In genomic region chr5:23523031-23523430, GRCh38 we compare ENCODE assay signal across 40 cellular contexts. TPM values are rescaled to one million over a fixed set of nuclear protein-coding genes. Genes with fewer than 3 reads are reported as not detected.
"Had no signal": no experiment of that assay in that cellular context is flagged by ENCODE, and none has a peak within 500 bp of the region (broad histone marks: within the 10 kb centered on the region; RNA-seq: fewer than 3 reads in every experiment).

No MANE protein-coding gene starts in this region.

- DNase-seq: activated effector memory CD4-positive, alpha-beta T cell treated with anti-CD3 and anti-CD28 coated beads, Interleukin-2, amount 50 U/mL, for 16 hours; activated effector memory CD4-positive, alpha-beta T cell treated with Interleukin-2 at 50 U/mL for 16 hours; activated gamma-delta T cell; activated gamma-delta T cell treated with Interleukin-2 at 50 U/mL for 16 hours; activated naive CD4-positive, alpha-beta T cell; activated naive CD4-positive, alpha-beta T cell treated with anti-CD3 and anti-CD28 coated beads for 36 hours; activated naive CD4-positive, alpha-beta T cell treated with anti-CD3 and anti-CD28 coated beads, Interleukin-2, amount 10 ng/mL, durations not matched to agents 7 days and 5 days; activated naive CD4-positive, alpha-beta T cell treated with anti-CD3 and anti-CD28 coated beads, Interleukin-2, amount 50 U/mL, for 16 hours; activated naive CD4-positive, alpha-beta T cell treated with Interleukin-2 at 50 U/mL for 16 hours; activated naive CD8-positive, alpha-beta T cell treated with anti-CD3 and anti-CD28 coated beads for 36 hours; activated naive CD8-positive, alpha-beta T cell treated with anti-CD3 and anti-CD28 coated beads, Interleukin-2, amount 10 ng/mL, durations not matched to agents 7 days and 5 days; activated naive CD8-positive, alpha-beta T cell treated with anti-CD3 and anti-CD28 coated beads, Interleukin-2, amount 50 U/mL, for 24 hours; activated T-cell treated with anti-CD3 and anti-CD28 coated beads, Interleukin-2, amount 50 U/mL, for 1 hour; activated T-cell treated with anti-CD3 and anti-CD28 coated beads, Interleukin-2, amount 50 U/mL, for 24 hours; activated T-cell treated with anti-CD3 and anti-CD28 coated beads, Interleukin-2, amount 50 U/mL, for 4 hours; activated T-cell treated with anti-CD3 and anti-CD28 coated beads, Interleukin-2, amount 50 U/mL, for 48 hours; activated T-cell treated with anti-CD3 and anti-CD28 coated beads, Interleukin-2, amount 50 U/mL, for 72 hours; adrenal gland; amniotic stem cell; amygdala; anterior cingulate cortex; aorta; body of pancreas; brain microvascular endothelial cell; caudate nucleus; central memory CD4-positive, alpha-beta T cell; cerebellar nuclear complex had no signal

- H3K27me3 ChIP-seq: adrenal gland, ascending aorta, body of pancreas, brain microvascular endothelial cell, breast epithelium, cardiac muscle cell had no signal

- H3K9me3 ChIP-seq: adrenal gland, ascending aorta, body of pancreas, breast epithelium had no signal

- H3K4me1 ChIP-seq: adrenal gland, ascending aorta, body of pancreas, breast epithelium had no signal

- H3K27ac ChIP-seq: adrenal gland, ascending aorta, body of pancreas, brain microvascular endothelial cell, breast epithelium, cardiac muscle cell had no signal

- H3K4me3 ChIP-seq: adrenal gland, ascending aorta, body of pancreas, breast epithelium, cardiac muscle cell had no signal

- ATAC-seq: activated naive CD4-positive, alpha-beta T cell treated with anti-CD3 and anti-CD28 coated beads, Interleukin-2, amount 50 U/mL, for 72 hours; activated naive CD8-positive, alpha-beta T cell treated with anti-CD3 and anti-CD28 coated beads, Interleukin-2, amount 50 U/mL, for 24 hours; activated T-cell treated with anti-CD3 and anti-CD28 coated beads, Interleukin-2, amount 50 U/mL, for 4 hours; activated T-cell treated with anti-CD3 and anti-CD28 coated beads, Interleukin-2, amount 50 U/mL, for 72 hours; activated T-helper 17 cell treated with anti-CD3 and anti-CD28 coated beads, Interleukin-2, amount 50 U/mL, for 72 hours; body of pancreas had no signal

- H3K36me3 ChIP-seq: adrenal gland, ascending aorta, brain microvascular endothelial cell, breast epithelium, cardiac muscle cell had no signal

- FAIRE-seq: astrocyte, bronchial epithelial cell had no signal

RNA-seq across cellular contexts. Expression of gene PRDM9, which starts 15.6 kb away (rescaled TPM):
- total RNA-seq: activated naive CD4-positive, alpha-beta T cell treated with anti-CD3 and anti-CD28 coated beads for 36 hours; activated naive CD4-positive, alpha-beta T cell treated with anti-CD3 and anti-CD28 coated beads, Interleukin-2, amount 50 U/mL, for 72 hours; activated naive CD8-positive, alpha-beta T cell treated with anti-CD3 and anti-CD28 coated beads for 36 hours; activated naive CD8-positive, alpha-beta T cell treated with anti-CD3 and anti-CD28 coated beads, Interleukin-2, amount 10 ng/mL, durations not matched to agents 7 days and 5 days; activated T-cell treated with anti-CD3 and anti-CD28 coated beads, Interleukin-2, amount 50 U/mL, for 4 hours; activated T-cell treated with anti-CD3 and anti-CD28 coated beads, Interleukin-2, amount 50 U/mL, for 72 hours; activated T-helper 1 cell treated with anti-CD3 and anti-CD28 coated beads, Interleukin-12 subunit alpha, Interleukin-12 subunit beta, Interleukin-2, Interleukin-4 antibody, amounts not matched to agents 30 ng/mL and 10 ng/mL and 1 ng/mL, durations not matched to agents 14 hours and 24 hours and 36 hours; activated T-helper 17 cell treated with anti-CD3 and anti-CD28 coated beads, Interleukin-2, amount 50 U/mL, for 72 hours; activated T-helper 2 cell treated with anti-CD3 and anti-CD28 coated beads, Interferon-gamma antibody, Interleukin-2, Interleukin-4, amounts not matched to agents 10 μg/mL and 5 μg/mL and 100 μg/mL, durations not matched to agents 14 hours and 24 hours and 36 hours; adrenal gland; aorta; ascending aorta; astrocyte; body of pancreas; breast epithelium; cardiac muscle cell; cardiac septum; cerebellum; chondrocyte had no signal
- polyA plus RNA-seq: adipose tissue, adrenal gland, cardiac muscle cell had no signal
